Comparison of ENCODE assay signal across 11 cellular contexts in genomic region chr3:125057186-125057850, GRCh38. TPM values are rescaled to one million over a fixed set of nuclear protein-coding genes. Genes with fewer than 3 reads are reported as not detected.
DNase-seq lines count a peak whose midpoint lies in the region; ATAC-seq and TF ChIP-seq lines count a peak whose summit lies in the region.
"Had no signal": no experiment of that assay in that cellular context is flagged by ENCODE, and none has a peak within 500 bp of the region (broad histone marks: within the 10 kb centered on the region; RNA-seq: fewer than 3 reads in every experiment).

No MANE protein-coding gene starts in this region.

- H3K9me3 Mint-ChIP-seq in activated naive CD4-positive, alpha-beta T cell treated with anti-CD3 and anti-CD28 coated beads for 36 hours: no peaks in the 10 kb centered on the region
- H3K9me3 Mint-ChIP-seq in activated T-helper 2 cell treated with anti-CD3 and anti-CD28 coated beads, Interferon-gamma antibody, Interleukin-2, Interleukin-4, amounts not matched to agents 10 μg/mL and 5 μg/mL and 100 μg/mL, durations not matched to agents 14 hours and 24 hours and 36 hours: no peaks in the 10 kb centered on the region
- no peaks in the 10 kb centered on the region for H3K9me3 Mint-ChIP-seq in immature natural killer cell

- H3K27me3 ChIP-seq in upper lobe of right lung: no peaks in the 10 kb centered on the region
- H3K27me3 ChIP-seq in effector memory CD4-positive, alpha-beta T cell (replicated peaks; ENCODE audit: control insufficient read depth, insufficient read depth, low read length, poor library complexity, severe bottlenecking): peaks cover 3% of the 10 kb centered on the region
- H3K27me3 ChIP-seq: BLaER1 had no signal

- H3K4me1 Mint-ChIP-seq in activated naive CD4-positive, alpha-beta T cell treated with anti-CD3 and anti-CD28 coated beads for 36 hours (ENCODE audit: low read depth): peaks cover 34% of the 10 kb centered on the region
- peaks cover 37% of the 10 kb centered on the region for H3K4me1 Mint-ChIP-seq in activated T-helper 2 cell treated with anti-CD3 and anti-CD28 coated beads, Interferon-gamma antibody, Interleukin-2, Interleukin-4, amounts not matched to agents 10 μg/mL and 5 μg/mL and 100 μg/mL, durations not matched to agents 14 hours and 24 hours and 36 hours (ENCODE audit: low read depth)
- H3K4me1 Mint-ChIP-seq in immature natural killer cell: peaks cover 6 to 33% of the 10 kb centered on the region in 2 donors

- peaks cover 56% of the 10 kb centered on the region for H3K4me1 ChIP-seq in upper lobe of right lung
- peaks cover 28% of the 10 kb centered on the region for H3K4me1 ChIP-seq in effector memory CD4-positive, alpha-beta T cell (ENCODE audit: control insufficient read depth, insufficient read depth, low read length, poor library complexity, severe bottlenecking)

- TF ChIP-seq POLR2A in GM18505 (IDR thresholded peaks at IDR 0.05; ENCODE audit: borderline replicate concordance, extremely low read depth, insufficient read depth, insufficient read length): no peak

- no peak for ATAC-seq in upper lobe of right lung
- no peak for ATAC-seq in GM18505 (IDR thresholded peaks at IDR 0.05; ENCODE audit: unreplicated experiment)

- H3K27ac Mint-ChIP-seq in activated naive CD4-positive, alpha-beta T cell treated with anti-CD3 and anti-CD28 coated beads for 36 hours: no peak overlapping the region
- H3K27ac Mint-ChIP-seq in activated T-helper 2 cell treated with anti-CD3 and anti-CD28 coated beads, Interferon-gamma antibody, Interleukin-2, Interleukin-4, amounts not matched to agents 10 μg/mL and 5 μg/mL and 100 μg/mL, durations not matched to agents 14 hours and 24 hours and 36 hours: no peak overlapping the region
- H3K27ac Mint-ChIP-seq in immature natural killer cell: peak overlapping the region; percentile 10 to 76 (median 60)

- CTCF ChIA-PET in activated naive CD4-positive, alpha-beta T cell treated with anti-CD3 and anti-CD28 coated beads for 36 hours (lab: Charles Lee): interaction anchor here (1.9 kb wide), 1 partner anchor 9 kb away, joined by 5 read pairs; no protein-coding TSS in a partner anchor

- peaks cover 3% of the 10 kb centered on the region for H3K27me3 Mint-ChIP-seq in activated naive CD4-positive, alpha-beta T cell treated with anti-CD3 and anti-CD28 coated beads for 36 hours (ENCODE audit: low read depth)
- peaks cover 37% of the 10 kb centered on the region for H3K27me3 Mint-ChIP-seq in activated T-helper 2 cell treated with anti-CD3 and anti-CD28 coated beads, Interferon-gamma antibody, Interleukin-2, Interleukin-4, amounts not matched to agents 10 μg/mL and 5 μg/mL and 100 μg/mL, durations not matched to agents 14 hours and 24 hours and 36 hours (ENCODE audit: low read depth)
- H3K27me3 Mint-ChIP-seq in immature natural killer cell (ENCODE audit: low read depth in 3 of 3): peaks cover 7 to 12% (median 11%) of the 10 kb centered on the region in 3 donors

- no peak overlapping the region for H3K4me3 ChIP-seq in upper lobe of right lung
- H3K4me3 ChIP-seq in effector memory CD4-positive, alpha-beta T cell (ENCODE audit: insufficient read depth, low read depth, low read length, poor library complexity, severe bottlenecking): no peak overlapping the region
- H3K4me3 ChIP-seq: BLaER1 had no signal

- peak overlapping the region; percentile 82 for H3K27ac ChIP-seq in upper lobe of right lung
- H3K27ac ChIP-seq in effector memory CD4-positive, alpha-beta T cell (ENCODE audit: insufficient read depth, low read length, poor library complexity, severe bottlenecking): no peak overlapping the region
- H3K27ac ChIP-seq: BLaER1 had no signal

- H3K9me3 ChIP-seq in upper lobe of right lung: no peaks in the 10 kb centered on the region
- no peaks in the 10 kb centered on the region for H3K9me3 ChIP-seq in effector memory CD4-positive, alpha-beta T cell (ENCODE audit: control insufficient read depth, low read length)
- H3K9me3 ChIP-seq: BLaER1 had no signal

- no peaks in the 10 kb centered on the region for H3K36me3 ChIP-seq in upper lobe of right lung
- no peaks in the 10 kb centered on the region for H3K36me3 ChIP-seq in effector memory CD4-positive, alpha-beta T cell (ENCODE audit: control insufficient read depth, insufficient read depth, low read length)
- H3K36me3 ChIP-seq: BLaER1 had no signal

- H3K36me3 Mint-ChIP-seq in activated naive CD4-positive, alpha-beta T cell treated with anti-CD3 and anti-CD28 coated beads for 36 hours (ENCODE audit: low read depth): no peaks in the 10 kb centered on the region
- peaks cover 18% of the 10 kb centered on the region for H3K36me3 Mint-ChIP-seq in activated T-helper 2 cell treated with anti-CD3 and anti-CD28 coated beads, Interferon-gamma antibody, Interleukin-2, Interleukin-4, amounts not matched to agents 10 μg/mL and 5 μg/mL and 100 μg/mL, durations not matched to agents 14 hours and 24 hours and 36 hours (ENCODE audit: low read depth)
- H3K36me3 Mint-ChIP-seq in immature natural killer cell: peaks cover 0 to 4% (median 0%) of the 10 kb centered on the region in 3 donors

- no peak for TF ChIP-seq CTCF in upper lobe of right lung (IDR thresholded peaks at IDR 0.05)

- DNase-seq in activated naive CD4-positive, alpha-beta T cell treated with anti-CD3 and anti-CD28 coated beads for 36 hours: no peak
- DNase-seq in activated naive CD4-positive, alpha-beta T cell treated with anti-CD3 and anti-CD28 coated beads, Interleukin-2, amount 50 U/mL, for 16 hours: no peak
- no peak for DNase-seq in activated T-helper 2 cell treated with anti-CD3 and anti-CD28 coated beads, Interferon-gamma antibody, Interleukin-2, Interleukin-4, amounts not matched to agents 10 μg/mL and 5 μg/mL and 100 μg/mL, durations not matched to agents 14 hours and 24 hours and 36 hours (ENCODE audit: low spot score)
- DNase-seq in immature natural killer cell (no peak), upper lobe of right lung (no peak), MV-4-11 (lab: John Stamatoyannopoulos, UW) (no peak)
- DNase-seq in effector memory CD4-positive, alpha-beta T cell: no peak
- DNase-seq: foreskin melanocyte; stimulated activated CD4-positive, alpha-beta T cell treated with anti-CD3 and anti-CD28 coated beads, Interleukin-12 subunit alpha, Interleukin-12 subunit beta, amount 100 ng/mL, for 4 hours had no signal

- peak overlapping the region; percentile 57 for H3K4me3 Mint-ChIP-seq in activated naive CD4-positive, alpha-beta T cell treated with anti-CD3 and anti-CD28 coated beads for 36 hours
- H3K4me3 Mint-ChIP-seq in activated T-helper 2 cell treated with anti-CD3 and anti-CD28 coated beads, Interferon-gamma antibody, Interleukin-2, Interleukin-4, amounts not matched to agents 10 μg/mL and 5 μg/mL and 100 μg/mL, durations not matched to agents 14 hours and 24 hours and 36 hours (ENCODE audit: low read depth): peak overlapping the region; percentile 31
- peak overlapping the region; percentile 59 to 76 (median 70) for H3K4me3 Mint-ChIP-seq in immature natural killer cell

- intact Hi-C loops in activated naive CD4-positive, alpha-beta T cell treated with anti-CD3 and anti-CD28 coated beads for 36 hours (cut with micrococcal nuclease): no loop called here
- intact Hi-C loops in activated T-helper 2 cell treated with anti-CD3 and anti-CD28 coated beads, Interferon-gamma antibody, Interleukin-2, Interleukin-4, amounts not matched to agents 10 μg/mL and 5 μg/mL and 100 μg/mL, durations not matched to agents 14 hours and 24 hours and 36 hours (cut with micrococcal nuclease): loop anchor here (5.0 kb wide), 1 partner anchor 320 kb away; the partner anchor contains the start of gene ZNF148
- intact Hi-C loops in upper lobe of right lung (cut with DNase I): loop anchor here (10.0 kb wide), 1 partner anchor 87 kb away; no protein-coding TSS in a partner anchor

RNA-seq across cellular contexts. Expression of gene HEG1, which starts 1.5 kb away (rescaled TPM):
- 1 to 10 TPM; 5.8 TPM for total RNA-seq in activated naive CD4-positive, alpha-beta T cell treated with anti-CD3 and anti-CD28 coated beads for 36 hours
- 58.0 and 59.1 TPM in 2 replicates for total RNA-seq in activated T-helper 2 cell treated with anti-CD3 and anti-CD28 coated beads, Interferon-gamma antibody, Interleukin-2, Interleukin-4, amounts not matched to agents 10 μg/mL and 5 μg/mL and 100 μg/mL, durations not matched to agents 14 hours and 24 hours and 36 hours
- polyA plus RNA-seq in immature natural killer cell: 10 to 100 TPM in 1 of 3 donors, 1 to 10 TPM in 2; 2.1 to 12.1 (median 4.9) TPM
- 234 TPM for total RNA-seq in upper lobe of right lung

Comparison
In these comparisons a context has a peak if more than half of its experiments do, and no peak if none do; other contexts are left out.
1. H3K27ac Mint-ChIP-seq: peak in immature natural killer cell (6 of 6); none in activated naive CD4-positive, alpha-beta T cell treated with anti-CD3 and anti-CD28 coated beads for 36 hours (single experiment) and activated T-helper 2 cell treated with anti-CD3 and anti-CD28 coated beads, Interferon-gamma antibody, Interleukin-2, Interleukin-4, amounts not matched to agents 10 μg/mL and 5 μg/mL and 100 μg/mL, durations not matched to agents 14 hours and 24 hours and 36 hours (single experiment).
2. Peak in every context shown above with its lines, with median percentiles within 50 percentile points of each other: H3K4me3 Mint-ChIP-seq.